In genomic region chr17:21253646-21254441, GRCh38 we compare ENCODE assay signal across 8 cellular contexts. TPM values are rescaled to one million over a fixed set of nuclear protein-coding genes. Genes with fewer than 3 reads are reported as not detected.
DNase-seq lines count a peak whose midpoint lies in the region; ATAC-seq and TF ChIP-seq lines count a peak whose summit lies in the region.

No MANE protein-coding gene starts in this region.

- H3K4me3 ChIP-seq in BJ (ENCODE audit: low read depth, low read length) (peak overlapping the region; percentile 76), HFF-Myc (replicated peaks; ENCODE audit: low read depth, low read length) (peak overlapping the region; percentile 45), thyroid gland (replicated peaks in 1 of 3) (peak overlapping the region in 1 of 3 donors; percentile 70)

- ATAC-seq in activated naive CD8-positive, alpha-beta T cell treated with anti-CD3 and anti-CD28 coated beads, Interleukin-2, amount 50 U/mL, for 24 hours: no peak

- H3K27me3 ChIP-seq in BJ (ENCODE audit: control insufficient read depth, insufficient read depth, low read length) (no peaks in the 10 kb centered on the region), thyroid gland (no peaks in the 10 kb centered on the region)

- H3K27ac Mint-ChIP-seq in activated naive CD8-positive, alpha-beta T cell treated with anti-CD3 and anti-CD28 coated beads, Interleukin-2, amount 50 U/mL, for 24 hours: peak overlapping the region; percentile 54

- TF ChIP-seq CTCF in BJ (IDR thresholded peaks at IDR 0.05; ENCODE audit: insufficient read depth, low read depth, low read length): no peak
- TF ChIP-seq CTCF in HFF-Myc (IDR thresholded peaks at IDR 0.05; ENCODE audit: low read depth, low read length, missing control alignments): no peak
- no peak for TF ChIP-seq CTCF in thyroid gland (IDR thresholded peaks at IDR 0.05)

- CTCF ChIA-PET in BJ (lab: Yijun Ruan, JAX): interaction anchor here (0.7 kb wide), 1 partner anchor 26 kb away, joined by 4 read pairs; no protein-coding TSS in a partner anchor

- POLR2A ChIA-PET in BJ (lab: Charles Lee): interaction anchor here (0.6 kb wide), 2 partner anchors 34 to 43 kb away, joined by 4 read pairs; no protein-coding TSS in a partner anchor

- H3K9me3 ChIP-seq in thyroid gland: no peaks in the 10 kb centered on the region

- no peaks in the 10 kb centered on the region for H3K36me3 Mint-ChIP-seq in activated naive CD8-positive, alpha-beta T cell treated with anti-CD3 and anti-CD28 coated beads, Interleukin-2, amount 50 U/mL, for 24 hours (ENCODE audit: low read depth)

- H3K9me3 Mint-ChIP-seq in activated naive CD8-positive, alpha-beta T cell treated with anti-CD3 and anti-CD28 coated beads, Interleukin-2, amount 50 U/mL, for 24 hours: no peaks in the 10 kb centered on the region

- H3K4me1 ChIP-seq in thyroid gland: peaks cover 28 to 49% of the 10 kb centered on the region in 2 donors

- peaks cover 15% of the 10 kb centered on the region for H3K4me1 Mint-ChIP-seq in activated naive CD8-positive, alpha-beta T cell treated with anti-CD3 and anti-CD28 coated beads, Interleukin-2, amount 50 U/mL, for 24 hours

- peaks cover 2% of the 10 kb centered on the region; the same call in 1 of the 2 replicates for H3K36me3 ChIP-seq in BJ (ENCODE audit: control insufficient read depth, insufficient read depth, low read length)
- no peaks in the 10 kb centered on the region for H3K36me3 ChIP-seq in thyroid gland

- 48 to 49% methylated on average over 14 to 15 of the region's 15 CpGs for WGBS in thyroid gland, 2 donors

- DNase-seq in BJ (ENCODE audit: low read depth): no peak
- DNase-seq in HFF-Myc (ENCODE audit: extremely low read depth, low read depth): no peak
- DNase-seq in activated naive CD8-positive, alpha-beta T cell treated with anti-CD3 and anti-CD28 coated beads, Interleukin-2, amount 50 U/mL, for 24 hours: no peak
- DNase-seq in kidney tubule cell (ENCODE audit: low spot score): peak; percentile 44
- no peak for DNase-seq in thyroid gland
- DNase-seq in NCI-H2227 treated with DMSO at 0.1 percent for 48 hours (lab: John Stamatoyannopoulos, UW): no peak
- no peak for DNase-seq in DMS79 treated with DMSO at 0.1 percent for 48 hours (lab: John Stamatoyannopoulos, UW)
- no peak for DNase-seq in superior temporal gyrus (ENCODE audit: extremely low spot score)

- no peak for TF ChIP-seq POLR2A in thyroid gland (IDR thresholded peaks at IDR 0.05)

- intact Hi-C loops in thyroid gland (cut with DNase I): loop anchor here (5.0 to 10.0 kb wide), 2 partner anchors 57 to 129 kb away; partner anchors contain the start of gene DHRS7B

- H3K4me3 Mint-ChIP-seq in activated naive CD8-positive, alpha-beta T cell treated with anti-CD3 and anti-CD28 coated beads, Interleukin-2, amount 50 U/mL, for 24 hours: peak overlapping the region; percentile 79

- peak overlapping the region; percentile 66 to 84 (median 83) for H3K27ac ChIP-seq in thyroid gland

- H3K27me3 Mint-ChIP-seq in activated naive CD8-positive, alpha-beta T cell treated with anti-CD3 and anti-CD28 coated beads, Interleukin-2, amount 50 U/mL, for 24 hours: no peaks in the 10 kb centered on the region

RNA-seq across cellular contexts. Expression of gene NATD1, which starts 0.6 kb away (rescaled TPM):
- 7.9 and 13.3 TPM in 2 replicates for polyA plus RNA-seq in BJ (2011; rRNA removed)
- 9.0 and 9.1 TPM in 2 replicates for polyA minus RNA-seq in BJ (2011; rRNA and poly(A)+ RNA removed)
- total RNA-seq in thyroid gland: 10 to 100 TPM; 18.6 to 34.1 (median 21.2) TPM

RNA-seq across cellular contexts. Expression of gene MAP2K3, which starts 30.7 kb away (rescaled TPM):
- 22.9 and 41.8 TPM in 2 replicates for polyA plus RNA-seq in BJ (2011; rRNA removed)
- polyA minus RNA-seq in BJ (2011; rRNA and poly(A)+ RNA removed): 38.5 and 58.0 TPM in 2 replicates
- total RNA-seq in thyroid gland: 10 to 100 TPM; 15.5 to 23.4 (median 21.3) TPM

RNA-seq across cellular contexts. Expression of gene TMEM11, which starts 39.9 kb away (rescaled TPM):
- 54.5 and 69.5 TPM in 2 replicates for polyA plus RNA-seq in BJ (2011; rRNA removed)
- 28.3 and 61.4 TPM in 2 replicates for polyA minus RNA-seq in BJ (2011; rRNA and poly(A)+ RNA removed)
- 10 to 100 TPM; 20.7 to 35.7 (median 24.7) TPM for total RNA-seq in thyroid gland
